In genomic region chr6:150692604-150693003, GRCh38 we compare ENCODE assay signal across 14 cellular contexts.
A peak's percentile ranks its signal among the peaks of the same experiment; 100 is the strongest.
DNase-seq lines count a peak whose midpoint lies in the region; ATAC-seq, FAIRE-seq and TF ChIP-seq lines count a peak whose summit lies in the region.
"Had no signal": no experiment of that assay in that cellular context is flagged by ENCODE, and none has a peak within 500 bp of the region (broad histone marks: within the 10 kb centered on the region; RNA-seq: fewer than 3 reads in every experiment).

No MANE protein-coding gene starts in this region.

- TF ChIP-seq POLR2A in GM12892 (IDR thresholded peaks at IDR 0.05; ENCODE audit: low read depth, low read length): no peak

- peak; percentile 30 for FAIRE-seq in GM12892 (lab: Jason Lieb, UNC)
- FAIRE-seq: colon had no signal

- ATAC-seq in GM19452 (IDR thresholded peaks at IDR 0.05; ENCODE audit: unreplicated experiment) (peak; percentile 78), HG02852 (IDR thresholded peaks at IDR 0.05; ENCODE audit: unreplicated experiment) (peak; percentile 67), HG03460 (IDR thresholded peaks at IDR 0.05; ENCODE audit: unreplicated experiment) (peak; percentile 81), HG03439 (IDR thresholded peaks at IDR 0.05; ENCODE audit: unreplicated experiment) (no peak)
- ATAC-seq: T-cell had no signal

- DNase-seq in GM12892 (ENCODE audit: insufficient read length) (no peak), NCI-H2171 (lab: John Stamatoyannopoulos, UW) (no peak), NCI-H146 treated with DMSO at 0.1 percent for 48 hours (lab: John Stamatoyannopoulos, UW; ENCODE audit: unreplicated experiment) (no peak), SK-N-DZ (ENCODE audit: low spot score) (no peak)
- DNase-seq: activated naive CD8-positive, alpha-beta T cell treated with anti-CD3 and anti-CD28 coated beads, Interleukin-2, amount 10 ng/mL, durations not matched to agents 7 days and 5 days; mucosa of descending colon; NCI-H146; T-cell; testis had no signal
